ENCODE assay signal across 8 cellular contexts in genomic region chr22:17830041-17830961, GRCh38. TPM values are rescaled to one million over a fixed set of nuclear protein-coding genes. Genes with fewer than 3 reads are reported as not detected.
A peak's percentile ranks its signal among the peaks of the same experiment; 100 is the strongest.
DNase-seq lines count a peak whose midpoint lies in the region; ATAC-seq and TF ChIP-seq lines count a peak whose summit lies in the region.

No MANE protein-coding gene starts in this region.

- POLR2A ChIA-PET in activated CD4-positive, alpha-beta memory T cell treated with anti-CD3 and anti-CD28 coated beads, Interleukin-2, amount 10 ng/mL, durations not matched to agents 7 days and 5 days (lab: Charles Lee): interaction anchor here (1.1 to 2.0 kb wide), 3 partner anchors 246 to 319 kb away, joined by 3 to 9 read pairs (median 6); partner anchors contain the start of genes PEX26 and USP18

- no peaks in the 10 kb centered on the region for H3K9me3 ChIP-seq in lung (ENCODE audit: control insufficient read depth in 2 of 2, insufficient read depth in 1 of 2, low read length in 1 of 2)

- H3K27ac ChIP-seq in lung (ENCODE audit: low read depth in 1 of 2, low read length in 1 of 2): peak overlapping the region in 1 of 2 donors; percentile 61

- H3K4me3 Mint-ChIP-seq in activated CD4-positive, alpha-beta memory T cell treated with anti-CD3 and anti-CD28 coated beads, Interleukin-2, amount 10 ng/mL, durations not matched to agents 7 days and 5 days: no peak overlapping the region

- no peak overlapping the region for H3K4me3 ChIP-seq in lung

- peaks cover 7% of the 10 kb centered on the region for H3K36me3 Mint-ChIP-seq in activated CD4-positive, alpha-beta memory T cell treated with anti-CD3 and anti-CD28 coated beads, Interleukin-2, amount 10 ng/mL, durations not matched to agents 7 days and 5 days (ENCODE audit: low read depth)

- no peaks in the 10 kb centered on the region for H3K27me3 ChIP-seq in lung (ENCODE audit: control insufficient read depth, insufficient read depth)

- no peaks in the 10 kb centered on the region for H3K9me3 Mint-ChIP-seq in activated CD4-positive, alpha-beta memory T cell treated with anti-CD3 and anti-CD28 coated beads, Interleukin-2, amount 10 ng/mL, durations not matched to agents 7 days and 5 days

- H3K4me1 Mint-ChIP-seq in activated CD4-positive, alpha-beta memory T cell treated with anti-CD3 and anti-CD28 coated beads, Interleukin-2, amount 10 ng/mL, durations not matched to agents 7 days and 5 days: no peaks in the 10 kb centered on the region

- ATAC-seq in HG03039 (IDR thresholded peaks at IDR 0.05; ENCODE audit: unreplicated experiment) (peak; percentile 49), lung (ENCODE audit: insufficient read depth, low FRiP score) (peak; percentile 89), GM21423 (IDR thresholded peaks at IDR 0.05; ENCODE audit: unreplicated experiment) (no peak)

- WGBS in lung, 2 donors: 51 to 52% methylated on average over 30 to 31 of the region's 31 CpGs

- CTCF ChIA-PET in activated CD4-positive, alpha-beta memory T cell treated with anti-CD3 and anti-CD28 coated beads, Interleukin-2, amount 10 ng/mL, durations not matched to agents 7 days and 5 days (lab: Charles Lee): interaction anchor here (0.8 to 5.6 kb wide), 16 partner anchors 8 to 319 kb away, joined by 3 to 89 read pairs (median 4); partner anchors contain the start of genes MICAL3, PEX26 and USP18

- H3K27me3 Mint-ChIP-seq in activated CD4-positive, alpha-beta memory T cell treated with anti-CD3 and anti-CD28 coated beads, Interleukin-2, amount 10 ng/mL, durations not matched to agents 7 days and 5 days: no peaks in the 10 kb centered on the region

- H3K27ac Mint-ChIP-seq in activated CD4-positive, alpha-beta memory T cell treated with anti-CD3 and anti-CD28 coated beads, Interleukin-2, amount 10 ng/mL, durations not matched to agents 7 days and 5 days: no peak overlapping the region

- H3K36me3 ChIP-seq in lung (ENCODE audit: control insufficient read depth in 2 of 2, insufficient read depth in 2 of 2, low read length in 2 of 2): peaks cover 0 to 12% of the 10 kb centered on the region in 2 donors

- no peaks in the 10 kb centered on the region for H3K4me1 ChIP-seq in lung (ENCODE audit: control insufficient read depth in 2 of 2, insufficient read depth in 2 of 2, low read length in 2 of 2)

- peak; percentile 25 for DNase-seq in DMS79 treated with DMSO at 0.1 percent for 48 hours (lab: John Stamatoyannopoulos, UW)
- peak; percentile 60 for DNase-seq in NCI-H748 (lab: John Stamatoyannopoulos, UW; ENCODE audit: unreplicated experiment)
- peak; percentile 86 for DNase-seq in activated CD4-positive, alpha-beta memory T cell treated with anti-CD3 and anti-CD28 coated beads, Interleukin-2, amount 10 ng/mL, durations not matched to agents 7 days and 5 days
- peak; percentile 75 for DNase-seq in effector CD4-positive, alpha-beta T cell
- peak; percentile 88 for DNase-seq in lung (ENCODE audit: low spot score)
- DNase-seq in stimulated activated CD4-positive, alpha-beta T cell treated with anti-CD3 and anti-CD28 coated beads, TNF-alpha, amount 100 ng/mL, for 24 hours (ENCODE audit: low read depth in 3 of 3): peak; percentile 62 to 78 (median 64)

- TF ChIP-seq CTCF in lung (IDR thresholded peaks at IDR 0.05; ENCODE audit: control extremely low read depth, extremely low read depth): peak; percentile 97

RNA-seq across cellular contexts. Expression of gene BID, which starts 56.0 kb away (rescaled TPM):
- total RNA-seq in activated CD4-positive, alpha-beta memory T cell treated with anti-CD3 and anti-CD28 coated beads, Interleukin-2, amount 10 ng/mL, durations not matched to agents 7 days and 5 days: 10 to 100 TPM; 21.4 to 25.7 TPM
- total RNA-seq in lung: 10 to 100 TPM; 37.4 to 37.6 TPM
- 100 to 1,000 TPM in 1 of 2 donors, 10 to 100 TPM in 1; 13.1 to 179 TPM for polyA plus RNA-seq in lung

Comparison
In these comparisons a context has a peak if more than half of its experiments do, and no peak if none do; other contexts are left out.
1. DNase-seq: peak in every context shown above with its lines; median percentile 88 in lung; 86 in activated CD4-positive, alpha-beta memory T cell treated with anti-CD3 and anti-CD28 coated beads, Interleukin-2, amount 10 ng/mL, durations not matched to agents 7 days and 5 days; 75 in effector CD4-positive, alpha-beta T cell; 64 in stimulated activated CD4-positive, alpha-beta T cell treated with anti-CD3 and anti-CD28 coated beads, TNF-alpha, amount 100 ng/mL, for 24 hours; 60 in NCI-H748; 25 in DMS79 treated with DMSO at 0.1 percent for 48 hours.